In genomic region chr10:62614389-62615157, GRCh38 we compare ENCODE assay signal across 8 cellular contexts.
DNase-seq lines count a peak whose midpoint lies in the region; ATAC-seq and TF ChIP-seq lines count a peak whose summit lies in the region.

No MANE protein-coding gene starts in this region.

- peak; percentile 35 to 63 for DNase-seq in cardiac fibroblast (ENCODE audit: low read depth in 2 of 2)
- DNase-seq in NCI-H187 treated with DMSO at 0.1 percent for 48 hours (lab: John Stamatoyannopoulos, UW) = no peak
- no peak for DNase-seq in GM19238 (ENCODE audit: insufficient read length, low spot score)
- no peak for DNase-seq in DMS 273 (lab: John Stamatoyannopoulos, UW; ENCODE audit: unreplicated experiment)
- DNase-seq in NCI-H1694 (lab: John Stamatoyannopoulos, UW) = no peak

- peak overlapping the region in 9 of 11 experiments; percentile 30 to 61 (median 41); a peak in 13 of 22 replicates for H3K27ac ChIP-seq in BLaER1 treated with 17β-estradiol and CSF1 and Interleukin-3, amounts not matched to agents 10 nM and 100 nM

- no peak overlapping the region for H3K4me3 ChIP-seq in BLaER1 treated with 17β-estradiol and CSF1 and Interleukin-3, amounts not matched to agents 10 nM and 100 nM
- no peak overlapping the region for H3K4me3 ChIP-seq in cardiac fibroblast (replicated peaks in 1 of 2; ENCODE audit: low read depth in 2 of 2, low read length in 2 of 2)

- H4K20me1 ChIP-seq in BLaER1 treated with 17β-estradiol and CSF1 and Interleukin-3, amounts not matched to agents 10 nM and 100 nM = no peaks in the 10 kb centered on the region

- H3K4me1 ChIP-seq in BLaER1 treated with 17β-estradiol and CSF1 and Interleukin-3, amounts not matched to agents 10 nM and 100 nM = peaks cover 59 to 86% (median 79%) of the 10 kb centered on the region in 10 experiments

- no peaks in the 10 kb centered on the region for H3K36me3 ChIP-seq in BLaER1 treated with 17β-estradiol and CSF1 and Interleukin-3, amounts not matched to agents 10 nM and 100 nM

- H3K9me3 ChIP-seq in BLaER1 treated with 17β-estradiol and CSF1 and Interleukin-3, amounts not matched to agents 10 nM and 100 nM (replicated peaks in 1 of 11) = peaks cover 0 to 13% (median 0%) of the 10 kb centered on the region in 11 experiments; a peak in 6 of 22 replicates

- no peaks in the 10 kb centered on the region for H3K27me3 ChIP-seq in BLaER1 treated with 17β-estradiol and CSF1 and Interleukin-3, amounts not matched to agents 10 nM and 100 nM

- ATAC-seq in GM19455 (IDR thresholded peaks at IDR 0.05; ENCODE audit: unreplicated experiment) = peak; percentile 58
- peak; percentile 35 for ATAC-seq in HG03558 (IDR thresholded peaks at IDR 0.05; ENCODE audit: extremely low read depth, unreplicated experiment)

- peak overlapping the region in 10 of 11 experiments; percentile 12 to 82 (median 54); a peak in 18 of 22 replicates for H3K4me2 ChIP-seq in BLaER1 treated with 17β-estradiol and CSF1 and Interleukin-3, amounts not matched to agents 10 nM and 100 nM

- no peak overlapping the region; a peak in 1 of 22 replicates for H3K9ac ChIP-seq in BLaER1 treated with 17β-estradiol and CSF1 and Interleukin-3, amounts not matched to agents 10 nM and 100 nM

- TF ChIP-seq CTCF in cardiac fibroblast (IDR thresholded peaks at IDR 0.05; ENCODE audit: low read depth, low read length) = no peak

Comparison
In these comparisons a context has a peak if more than half of its experiments do, and no peak if none do; other contexts are left out.
1. DNase-seq: peak in cardiac fibroblast (2 of 2); none in NCI-H187 treated with DMSO at 0.1 percent for 48 hours (single experiment), GM19238 (single experiment), DMS 273 (single experiment) and NCI-H1694 (single experiment).